ENCODE assay signal across 31 cellular contexts in the genomic region with DNA sequence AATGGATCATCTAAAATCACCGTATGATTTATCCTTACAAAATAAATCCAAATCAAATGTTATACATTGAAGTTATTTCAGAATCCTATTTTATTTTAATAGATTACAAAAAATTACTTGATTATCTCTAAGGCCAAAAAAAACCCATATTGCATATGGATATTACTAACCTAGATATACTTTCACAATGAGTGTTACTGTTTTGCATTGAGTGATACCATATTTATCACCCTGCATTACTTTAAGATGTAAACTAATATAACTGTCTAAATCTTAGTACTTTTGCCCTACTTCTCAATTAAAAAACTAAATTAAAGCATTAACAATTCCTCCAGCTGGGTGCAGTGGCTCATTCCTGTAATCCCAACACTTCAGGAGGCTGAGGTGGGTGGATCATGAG.
"Had no signal": no experiment of that assay in that cellular context is flagged by ENCODE, and none has a peak within 500 bp of the region (broad histone marks: within the 10 kb centered on the region; RNA-seq: fewer than 3 reads in every experiment).

No MANE protein-coding gene starts in this region.

- H3K36me3 ChIP-seq: ovary had no signal

- H3K4me3 Mint-ChIP-seq: naive thymus-derived CD8-positive, alpha-beta T cell; natural killer cell treated with Interleukin-12 subunit alpha and Interleukin-12 subunit beta and Interleukin-15 and Interleukin-18, amount 100 ng/mL, for 72 hours; nephron progenitor cell; neural crest cell; stimulated activated memory B cell treated with anti-CD40 and anti-IgM and Interleukin-4, amounts not matched to agents 10 μg/mL and 1 μg/mL and 100 μg/mL, for 72 hours; stimulated activated naive CD8-positive, alpha-beta T cell treated with anti-CD3 and anti-CD28 coated beads, Interleukin-15, amount 100 ng/mL, for 72 hours had no signal

- H3K27me3 Mint-ChIP-seq: naive thymus-derived CD8-positive, alpha-beta T cell; natural killer cell treated with Interleukin-12 subunit alpha and Interleukin-12 subunit beta and Interleukin-15 and Interleukin-18, amount 100 ng/mL, for 72 hours; progenitor cell of endocrine pancreas; stimulated activated memory B cell treated with anti-CD40 and anti-IgM and Interleukin-4, amounts not matched to agents 10 μg/mL and 1 μg/mL and 100 μg/mL, for 72 hours; stimulated activated naive CD8-positive, alpha-beta T cell treated with anti-CD3 and anti-CD28 coated beads, Interleukin-15, amount 100 ng/mL, for 72 hours had no signal

- ATAC-seq: naive thymus-derived CD8-positive, alpha-beta T cell; natural killer cell treated with Interleukin-12 subunit alpha and Interleukin-12 subunit beta and Interleukin-15 and Interleukin-18, amount 100 ng/mL, for 72 hours; psoas muscle; right cardiac atrium; right lobe of liver; stimulated activated memory B cell treated with anti-CD40 and anti-IgM and Interleukin-4, amounts not matched to agents 10 μg/mL and 1 μg/mL and 100 μg/mL, for 72 hours; stimulated activated naive CD8-positive, alpha-beta T cell treated with anti-CD3 and anti-CD28 coated beads, Interleukin-15, amount 100 ng/mL, for 72 hours; stimulated activated naive CD8-positive, alpha-beta T cell treated with anti-CD3 and anti-CD28 coated beads, Interleukin-15, Interleukin-2, amounts not matched to agents 100 U/mL and 50 U/mL, for 24 hours had no signal

- H3K9me3 ChIP-seq: neutrophil, ovary, psoas muscle, right lobe of liver, sigmoid colon, suprapubic skin, thoracic aorta, thyroid gland, tibial nerve, upper lobe of left lung, vagina had no signal

- H3K4me3 ChIP-seq: ovary, psoas muscle, right lobe of liver, sigmoid colon, suprapubic skin, thoracic aorta, thyroid gland, tibial nerve, upper lobe of left lung, vagina had no signal

- H3K27ac Mint-ChIP-seq: natural killer cell treated with Interleukin-12 subunit alpha and Interleukin-12 subunit beta and Interleukin-15 and Interleukin-18, amount 100 ng/mL, for 72 hours; nephron progenitor cell; progenitor cell of endocrine pancreas; stimulated activated memory B cell treated with anti-CD40 and anti-IgM and Interleukin-4, amounts not matched to agents 10 μg/mL and 1 μg/mL and 100 μg/mL, for 72 hours; stimulated activated naive CD8-positive, alpha-beta T cell treated with anti-CD3 and anti-CD28 coated beads, Interleukin-15, amount 100 ng/mL, for 72 hours had no signal

- H3K4me1 ChIP-seq: parathyroid adenoma, psoas muscle, right lobe of liver, sigmoid colon, suprapubic skin, thyroid gland, tibial nerve, upper lobe of left lung, vagina had no signal

- H3K9me3 Mint-ChIP-seq: naive thymus-derived CD8-positive, alpha-beta T cell; natural killer cell treated with Interleukin-12 subunit alpha and Interleukin-12 subunit beta and Interleukin-15 and Interleukin-18, amount 100 ng/mL, for 72 hours; nephron progenitor cell; neural crest cell; stimulated activated memory B cell treated with anti-CD40 and anti-IgM and Interleukin-4, amounts not matched to agents 10 μg/mL and 1 μg/mL and 100 μg/mL, for 72 hours; stimulated activated naive CD8-positive, alpha-beta T cell treated with anti-CD3 and anti-CD28 coated beads, Interleukin-15, amount 100 ng/mL, for 72 hours had no signal

- H3K27me3 ChIP-seq: neutrophil, ovary, right lobe of liver, sigmoid colon, suprapubic skin, thyroid gland, tibial nerve, upper lobe of left lung, vagina had no signal

- H3K27ac ChIP-seq: neutrophil, ovary, parathyroid adenoma, psoas muscle, right lobe of liver, sigmoid colon, suprapubic skin, thoracic aorta, thyroid gland, tibial nerve, upper lobe of left lung, vagina had no signal

- DNase-seq: naive thymus-derived CD8-positive, alpha-beta T cell; nephron progenitor cell; occipital lobe; ovary; posterior cingulate gyrus; psoas muscle; right cardiac atrium; right lobe of liver; sigmoid colon; small intestine; stimulated activated CD4-positive, alpha-beta T cell treated with anti-CD3 and anti-CD28 coated beads, Interleukin-15, amount 100 ng/mL, for 24 hours; stimulated activated CD4-positive, alpha-beta T cell treated with anti-CD3 and anti-CD28 coated beads, Interleukin-2, amount 100 ng/mL, for 24 hours; stimulated activated CD4-positive, alpha-beta T cell treated with anti-CD3 and anti-CD28 coated beads, Interleukin-2, amount 100 ng/mL, for 48 hours; stimulated activated CD4-positive, alpha-beta T cell treated with anti-CD3 and anti-CD28 coated beads, Interleukin-4, amount 100 ng/mL, for 24 hours; stimulated activated naive CD4-positive, alpha-beta T cell; stimulated activated naive CD8-positive, alpha-beta T cell treated with anti-CD3 and anti-CD28 coated beads, Interleukin-15, amount 100 ng/mL, for 72 hours; stimulated activated naive CD8-positive, alpha-beta T cell treated with anti-CD3 and anti-CD28 coated beads, Interleukin-15, Interleukin-2, amounts not matched to agents 100 U/mL and 50 U/mL, for 24 hours; substantia nigra; thyroid gland; trophoblast cell; upper lobe of left lung had no signal

- H3K4me1 Mint-ChIP-seq: nephron progenitor cell, neural crest cell had no signal
